8 cellular contexts compared by ENCODE assay signal in the genomic region with DNA sequence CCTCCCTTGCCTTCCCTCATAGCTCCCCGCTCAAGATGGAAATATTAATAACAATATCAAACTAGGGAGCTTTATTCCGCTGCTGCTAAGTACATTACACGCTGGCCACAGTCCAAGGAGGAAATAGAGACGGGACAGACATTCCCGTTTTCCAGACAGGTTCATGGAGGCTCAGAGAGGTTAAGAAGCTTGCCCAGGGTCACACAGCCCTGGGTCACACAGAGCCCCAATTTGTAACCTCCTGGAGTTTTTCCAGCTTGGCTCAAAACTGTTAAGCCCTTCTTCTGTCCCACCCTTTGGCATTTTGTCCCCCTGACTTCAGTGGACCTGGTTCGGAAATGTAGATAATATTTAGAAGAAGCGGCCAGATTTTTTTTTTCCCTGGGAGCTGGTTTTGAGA. TPM values are rescaled to one million over a fixed set of nuclear protein-coding genes. Genes with fewer than 3 reads are reported as not detected.
DNase-seq lines count a peak whose midpoint lies in the region; ATAC-seq and TF ChIP-seq lines count a peak whose summit lies in the region.

No MANE protein-coding gene starts in this region.

- TF ChIP-seq POLR2A in uterus (IDR thresholded peaks at IDR 0.05) (no peak), erythroblast (IDR thresholded peaks at IDR 0.05; ENCODE audit: low read length) (no peak)

- H3K4me3 ChIP-seq in left ventricle myocardium inferior (peak overlapping the region; percentile 100), right cardiac atrium (ENCODE audit: low read length) (no peak overlapping the region), cardiac fibroblast (replicated peaks in 1 of 2; ENCODE audit: low read depth in 2 of 2, low read length in 2 of 2) (peak overlapping the region; percentile 70 to 95), mucosa of stomach (ENCODE audit: low read length) (no peak overlapping the region), uterus (peak overlapping the region; percentile 80 to 96)

- H3K36me3 ChIP-seq in left ventricle myocardium inferior (peaks cover 9% of the 10 kb centered on the region), mucosa of stomach (ENCODE audit: control insufficient read depth, insufficient read depth, low read length) (no peaks in the 10 kb centered on the region), uterus (no peaks in the 10 kb centered on the region)

- DNase-seq in left ventricle myocardium inferior (no peak), right cardiac atrium (no peak), cardiac fibroblast (ENCODE audit: low read depth in 2 of 2) (no peak), uterus (no peak), foreskin melanocyte (no peak), erythroblast (lab: John Stamatoyannopoulos, UW) (no peak)
- no peak for DNase-seq in stimulated activated CD4-positive, alpha-beta T cell treated with anti-CD3 and anti-CD28 coated beads, Interleukin-1b, Interleukin-23, amount 100 ng/mL, for 48 hours

- no peaks in the 10 kb centered on the region for H3K9me3 ChIP-seq in left ventricle myocardium inferior (replicated peaks)
- H3K9me3 ChIP-seq in right cardiac atrium (ENCODE audit: control insufficient read depth, low read length) = no peaks in the 10 kb centered on the region
- H3K9me3 ChIP-seq in mucosa of stomach (ENCODE audit: control insufficient read depth, low read length) = no peaks in the 10 kb centered on the region
- H3K9me3 ChIP-seq in uterus = no peaks in the 10 kb centered on the region

- H3K9ac ChIP-seq in mucosa of stomach (ENCODE audit: low read length) = peak overlapping the region; percentile 76

- peaks cover 80% of the 10 kb centered on the region for H3K4me1 ChIP-seq in left ventricle myocardium inferior
- H3K4me1 ChIP-seq in right cardiac atrium (ENCODE audit: control insufficient read depth, insufficient read depth, low read length) = peaks cover 2% of the 10 kb centered on the region
- H3K4me1 ChIP-seq in mucosa of stomach (ENCODE audit: control insufficient read depth, insufficient read depth, low read length) = peaks cover 16% of the 10 kb centered on the region
- H3K4me1 ChIP-seq in uterus = peaks cover 12 to 15% of the 10 kb centered on the region in 2 donors

- 28% methylated on average over 7 of the region's 7 CpGs for WGBS in right cardiac atrium

- H3K27ac ChIP-seq in left ventricle myocardium inferior (replicated peaks) (peak overlapping the region; percentile 99), right cardiac atrium (ENCODE audit: low read length) (no peak overlapping the region), uterus (peak overlapping the region; percentile 93 to 94)

- ATAC-seq in right cardiac atrium = no peak

- intact Hi-C loops in left ventricle myocardium inferior (cut with micrococcal nuclease) = no loop called here
- intact Hi-C loops in right cardiac atrium (cut with DNase I) = loop anchor here in 3 of 4 donors (5.0 to 10.0 kb wide), 3 partner anchors 46 to 84 kb away; no protein-coding TSS in a partner anchor
- intact Hi-C loops in uterus (cut with DNase I; ENCODE audit: low total_unique reads) = no loop called here

- no peak for TF ChIP-seq CTCF in left ventricle myocardium inferior (IDR thresholded peaks at IDR 0.05; ENCODE audit: borderline replicate concordance)
- TF ChIP-seq CTCF in cardiac fibroblast (IDR thresholded peaks at IDR 0.05; ENCODE audit: low read depth, low read length) = no peak
- no peak for TF ChIP-seq CTCF in uterus (IDR thresholded peaks at IDR 0.05)

- H3K27me3 ChIP-seq in left ventricle myocardium inferior (ENCODE audit: low read depth) (no peaks in the 10 kb centered on the region), right cardiac atrium (ENCODE audit: control insufficient read depth, insufficient read depth) (no peaks in the 10 kb centered on the region), mucosa of stomach (ENCODE audit: control insufficient read depth, insufficient read depth, low read length) (no peaks in the 10 kb centered on the region), uterus (no peaks in the 10 kb centered on the region)

RNA-seq across cellular contexts. Expression of gene BICRA, which starts 2.0 kb away (rescaled TPM):
- total RNA-seq in left ventricle myocardium inferior (7.8 TPM), right cardiac atrium (10 to 100 TPM in 2 of 4 donors, 1 to 10 TPM in 2; 9.7 to 13.6 (median 11.0) TPM), uterus (10 to 100 TPM in 3 of 4 donors, 1 to 10 TPM in 1; 2.0 to 28.1 (median 20.5) TPM)
- polyA plus RNA-seq in right cardiac atrium = 9.2 TPM

RNA-seq across cellular contexts. Expression of gene ZNF541, which starts 38.0 kb away (rescaled TPM):
- total RNA-seq in left ventricle myocardium inferior = 0.99 TPM
- total RNA-seq in right cardiac atrium = under 1 TPM in 1 of 4 donors, not detected in 3; 0.23 TPM
- 0.20 TPM for polyA plus RNA-seq in right cardiac atrium
- total RNA-seq in uterus = 1 to 10 TPM in 1 of 4 donors, under 1 TPM in 1, not detected in 2; 0.90 to 1.2 TPM

Comparison
In these comparisons a context has a peak if more than half of its experiments do, and no peak if none do; other contexts are left out.
1. H3K4me3 ChIP-seq: peak in left ventricle myocardium inferior (single experiment), cardiac fibroblast (2 of 2) and uterus (2 of 2); none in right cardiac atrium (single experiment) and mucosa of stomach (single experiment).
2. intact Hi-C loops: an anchor here in right cardiac atrium (5.0 to 10.0 kb wide); none called in left ventricle myocardium inferior and uterus.